12 cellular contexts compared by ENCODE assay signal in the genomic region with DNA sequence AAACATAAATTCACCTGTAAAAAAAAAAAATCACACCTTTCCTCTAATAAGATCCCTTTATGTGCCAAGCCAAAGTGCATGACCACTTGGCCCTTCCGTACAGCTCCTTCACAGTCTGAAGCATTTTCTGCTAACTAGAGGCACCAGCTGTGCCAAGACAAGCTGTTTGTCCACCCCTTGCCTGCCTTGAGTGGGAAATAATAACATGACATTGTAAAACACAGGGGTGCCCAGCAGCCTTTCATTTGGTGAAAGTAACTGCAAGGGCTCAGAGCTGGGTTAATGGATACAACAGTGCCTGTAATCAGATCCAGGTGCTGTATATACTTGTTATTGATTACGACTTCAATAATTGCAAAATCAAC. TPM values are rescaled to one million over a fixed set of nuclear protein-coding genes. Genes with fewer than 3 reads are reported as not detected.
DNase-seq lines count a peak whose midpoint lies in the region; ATAC-seq and TF ChIP-seq lines count a peak whose summit lies in the region.
"Had no signal": no experiment of that assay in that cellular context is flagged by ENCODE, and none has a peak within 500 bp of the region (broad histone marks: within the 10 kb centered on the region; RNA-seq: fewer than 3 reads in every experiment).

No MANE protein-coding gene starts in this region.

- no peaks in the 10 kb centered on the region for H3F3A ChIP-seq in smooth muscle cell (ENCODE audit: low read depth)

- no peak overlapping the region for H2AFZ ChIP-seq in smooth muscle cell (ENCODE audit: low read depth)

- H3K9me3 ChIP-seq in effector memory CD4-positive, alpha-beta T cell (ENCODE audit: control insufficient read depth, low read length), result no peaks in the 10 kb centered on the region
- no peaks in the 10 kb centered on the region for H3K9me3 ChIP-seq in smooth muscle cell (replicated peaks; ENCODE audit: low read depth)
- H3K9me3 ChIP-seq: uterus had no signal

- no peaks in the 10 kb centered on the region for H3K36me3 ChIP-seq in effector memory CD4-positive, alpha-beta T cell (ENCODE audit: control insufficient read depth, insufficient read depth, low read length)
- H3K36me3 ChIP-seq in smooth muscle cell (ENCODE audit: low read depth), result no peaks in the 10 kb centered on the region
- H3K36me3 ChIP-seq: uterus had no signal

- no peaks in the 10 kb centered on the region for H3K27me3 ChIP-seq in effector memory CD4-positive, alpha-beta T cell (replicated peaks; ENCODE audit: control insufficient read depth, insufficient read depth, low read length, poor library complexity, severe bottlenecking)
- no peaks in the 10 kb centered on the region for H3K27me3 ChIP-seq in smooth muscle cell (ENCODE audit: low read depth)
- H3K27me3 ChIP-seq: uterus had no signal

- H3K4me1 ChIP-seq in effector memory CD4-positive, alpha-beta T cell (ENCODE audit: control insufficient read depth, insufficient read depth, low read length, poor library complexity, severe bottlenecking), result peaks cover 30% of the 10 kb centered on the region
- H3K4me1 ChIP-seq in smooth muscle cell (ENCODE audit: low read depth), result no peaks in the 10 kb centered on the region
- H3K4me1 ChIP-seq: uterus had no signal

- peak overlapping the region; percentile 3 for H3K4me3 ChIP-seq in effector memory CD4-positive, alpha-beta T cell (ENCODE audit: insufficient read depth, low read depth, low read length, poor library complexity, severe bottlenecking)
- H3K4me3 ChIP-seq in smooth muscle cell (no peak overlapping the region), lower leg skin (ENCODE audit: low read depth, poor library complexity, severe bottlenecking) (no peak overlapping the region)
- H3K4me3 ChIP-seq: uterus had no signal

- H4K20me1 ChIP-seq in smooth muscle cell (ENCODE audit: low read depth), result no peaks in the 10 kb centered on the region

- no peak overlapping the region for H3K9ac ChIP-seq in smooth muscle cell (ENCODE audit: low read depth)

- ATAC-seq in GM18502 (IDR thresholded peaks at IDR 0.05; ENCODE audit: poor library complexity, unreplicated experiment), result peak; percentile 22
- peak; percentile 12 for ATAC-seq in GM21360 (IDR thresholded peaks at IDR 0.05; ENCODE audit: unreplicated experiment)
- peak; percentile 12 for ATAC-seq in HG03442 (IDR thresholded peaks at IDR 0.05; ENCODE audit: unreplicated experiment)
- ATAC-seq: Right ventricle myocardium inferior had no signal

- intact Hi-C loops in lower leg skin (cut with DNase I; ENCODE audit: low total_unique reads), result no loop called here

- TF ChIP-seq POLR2A in lower leg skin (IDR thresholded peaks at IDR 0.05), result no peak

- WGBS in smooth muscle cell (ENCODE audit: low lambda C conversion rate), result 90% methylated on average over 2 of the region's 2 CpGs
- WGBS in lower leg skin, 2 donors, result 78 to 80% methylated on average over 2 of the region's 2 CpGs

- no peaks in the 10 kb centered on the region for H3K79me2 ChIP-seq in smooth muscle cell (ENCODE audit: low read depth)

- DNase-seq in effector memory CD4-positive, alpha-beta T cell, result no peak
- DNase-seq in smooth muscle cell (lab: John Stamatoyannopoulos, UW; ENCODE audit: unreplicated experiment) (no peak), lower leg skin (ENCODE audit: low spot score in 2 of 2) (no peak), OCI-M1 (lab: John Stamatoyannopoulos, UW) (no peak), T1000 (lab: John Stamatoyannopoulos, UW) (no peak)
- DNase-seq: activated effector memory CD4-positive, alpha-beta T cell treated with Interleukin-2 at 50 U/mL for 16 hours; uterus had no signal

- H3K27ac ChIP-seq in effector memory CD4-positive, alpha-beta T cell (ENCODE audit: insufficient read depth, low read length, poor library complexity, severe bottlenecking), result peak overlapping the region; percentile 71
- no peak overlapping the region for H3K27ac ChIP-seq in smooth muscle cell (ENCODE audit: low read depth)
- H3K27ac ChIP-seq: epithelial cell of prostate, uterus had no signal

- TF ChIP-seq CTCF in smooth muscle cell (IDR thresholded peaks at IDR 0.05; ENCODE audit: borderline replicate concordance, insufficient read depth, poor library complexity, severe bottlenecking) (no peak), lower leg skin (IDR thresholded peaks at IDR 0.05) (no peak)

- H3K4me2 ChIP-seq in smooth muscle cell, result no peak overlapping the region

RNA-seq across cellular contexts. Expression of a gene that starts 59.2 kb away (rescaled TPM):
- total RNA-seq in smooth muscle cell (4.0 and 5.9 TPM in 2 replicates), lower leg skin (1 to 10 TPM in 3 of 4 donors, under 1 TPM in 1; 0.91 to 2.4 (median 1.4) TPM)
- 3.1 TPM in 2 replicates for polyA plus RNA-seq in smooth muscle cell
